ENCODE assay signal across 16 cellular contexts in genomic region chr2:205723174-205723573, GRCh38. TPM values are rescaled to one million over a fixed set of nuclear protein-coding genes. Genes with fewer than 3 reads are reported as not detected.
"Had no signal": no experiment of that assay in that cellular context is flagged by ENCODE, and none has a peak within 500 bp of the region (broad histone marks: within the 10 kb centered on the region; RNA-seq: fewer than 3 reads in every experiment).

No MANE protein-coding gene starts in this region.

- H3K9me3 Mint-ChIP-seq: activated CD4-positive, alpha-beta memory T cell treated with anti-CD3 and anti-CD28 coated beads for 36 hours; activated T-cell treated with anti-CD3 and anti-CD28 coated beads, Interleukin-2, amount 50 U/mL, for 24 hours; naive thymus-derived CD8-positive, alpha-beta T cell had no signal

- H3K4me3 ChIP-seq: body of pancreas, coronary artery, spleen had no signal

- H3K4me1 ChIP-seq: body of pancreas had no signal

- H3K36me3 Mint-ChIP-seq: activated CD4-positive, alpha-beta memory T cell treated with anti-CD3 and anti-CD28 coated beads for 36 hours; activated CD8-positive, alpha-beta memory T cell treated with anti-CD3 and anti-CD28 coated beads, Interleukin-2, amount 10 ng/mL, durations not matched to agents 7 days and 5 days; naive thymus-derived CD8-positive, alpha-beta T cell had no signal

- H3K27me3 ChIP-seq: body of pancreas, spleen had no signal

- H3K27me3 Mint-ChIP-seq: activated CD4-positive, alpha-beta T cell treated with anti-CD3 and anti-CD28 coated beads for 36 hours; activated T-cell treated with anti-CD3 and anti-CD28 coated beads, Interleukin-2, amount 50 U/mL, for 24 hours had no signal

- H3K4me1 Mint-ChIP-seq: activated CD8-positive, alpha-beta memory T cell treated with anti-CD3 and anti-CD28 coated beads, Interleukin-2, amount 10 ng/mL, durations not matched to agents 7 days and 5 days; T-helper 17 cell had no signal

- H3K9me3 ChIP-seq: body of pancreas, spleen had no signal

- H3K4me3 Mint-ChIP-seq: activated CD4-positive, alpha-beta memory T cell treated with anti-CD3 and anti-CD28 coated beads for 36 hours; activated CD4-positive, alpha-beta T cell treated with anti-CD3 and anti-CD28 coated beads for 36 hours; activated CD8-positive, alpha-beta memory T cell treated with anti-CD3 and anti-CD28 coated beads, Interleukin-2, amount 10 ng/mL, durations not matched to agents 7 days and 5 days; activated T-cell treated with anti-CD3 and anti-CD28 coated beads, Interleukin-2, amount 50 U/mL, for 24 hours; naive thymus-derived CD8-positive, alpha-beta T cell; T-helper 17 cell had no signal

- H3K27ac Mint-ChIP-seq: activated CD4-positive, alpha-beta memory T cell treated with anti-CD3 and anti-CD28 coated beads for 36 hours; activated CD4-positive, alpha-beta T cell treated with anti-CD3 and anti-CD28 coated beads for 36 hours; activated CD8-positive, alpha-beta memory T cell treated with anti-CD3 and anti-CD28 coated beads, Interleukin-2, amount 10 ng/mL, durations not matched to agents 7 days and 5 days; activated T-cell treated with anti-CD3 and anti-CD28 coated beads, Interleukin-2, amount 50 U/mL, for 24 hours; T-helper 17 cell had no signal

- H3K27ac ChIP-seq: body of pancreas, coronary artery, spleen had no signal

- DNase-seq: activated CD4-positive, alpha-beta memory T cell treated with anti-CD3 and anti-CD28 coated beads for 36 hours; activated CD4-positive, alpha-beta T cell treated with anti-CD3 and anti-CD28 coated beads for 36 hours; activated CD8-positive, alpha-beta memory T cell treated with anti-CD3 and anti-CD28 coated beads, Interleukin-2, amount 10 ng/mL, durations not matched to agents 7 days and 5 days; activated effector memory CD4-positive, alpha-beta T cell treated with Interleukin-2 at 50 U/mL for 16 hours; activated naive CD4-positive, alpha-beta T cell treated with anti-CD3 and anti-CD28 coated beads, Interleukin-2, amount 50 U/mL, for 16 hours; activated T-cell treated with anti-CD3 and anti-CD28 coated beads, Interleukin-2, amount 50 U/mL, for 24 hours; body of pancreas; central memory CD4-positive, alpha-beta T cell; effector CD8-positive, alpha-beta T cell; mammary epithelial cell; naive thymus-derived CD8-positive, alpha-beta T cell; right cardiac atrium; spleen; T-helper 17 cell; WERI-Rb-1 had no signal

RNA-seq across cellular contexts. Expression of gene NRP2, which starts 40.9 kb away (rescaled TPM):
- polyA plus RNA-seq: naive thymus-derived CD8-positive, alpha-beta T cell had no signal
